In genomic region chr10:77641788-77642397, GRCh38 we compare ENCODE assay signal across 9 cellular contexts. TPM values are rescaled to one million over a fixed set of nuclear protein-coding genes. Genes with fewer than 3 reads are reported as not detected.
DNase-seq lines count a peak whose midpoint lies in the region; ATAC-seq, FAIRE-seq and TF ChIP-seq lines count a peak whose summit lies in the region.
"Had no signal": no experiment of that assay in that cellular context is flagged by ENCODE, and none has a peak within 500 bp of the region (broad histone marks: within the 10 kb centered on the region; RNA-seq: fewer than 3 reads in every experiment).

No MANE protein-coding gene starts in this region.

- TF ChIP-seq POLR2A in H54 (IDR thresholded peaks at IDR 0.05; ENCODE audit: low read depth, low read length) (no peak), transverse colon (IDR thresholded peaks at IDR 0.05) (no peak)

- H3K4me3 Mint-ChIP-seq in CD14-positive monocyte (peak overlapping the region in 1 of 2 donors; percentile 64), endothelial cell (ENCODE audit: unreplicated experiment) (no peak overlapping the region)
- no peak overlapping the region for H3K4me3 Mint-ChIP-seq in activated CD4-positive, alpha-beta T cell treated with anti-CD3 and anti-CD28 coated beads, Interleukin-2, amount 10 ng/mL, durations not matched to agents 7 days and 5 days

- H3K4me1 Mint-ChIP-seq in CD14-positive monocyte (peaks cover 14% of the 10 kb centered on the region), endothelial cell (ENCODE audit: unreplicated experiment) (peaks cover under 1% of the 10 kb centered on the region)
- H3K4me1 Mint-ChIP-seq in activated CD4-positive, alpha-beta T cell treated with anti-CD3 and anti-CD28 coated beads, Interleukin-2, amount 10 ng/mL, durations not matched to agents 7 days and 5 days: peaks cover 3% of the 10 kb centered on the region

- CTCF ChIA-PET in activated CD4-positive, alpha-beta T cell treated with anti-CD3 and anti-CD28 coated beads, Interleukin-2, amount 10 ng/mL, durations not matched to agents 7 days and 5 days (lab: Charles Lee): interaction anchor here (0.8 to 1.4 kb wide), 3 partner anchors 9 to 468 kb away, joined by 3 read pairs; no protein-coding TSS in a partner anchor

- no peak overlapping the region for H3K27ac ChIP-seq in transverse colon

- no peaks in the 10 kb centered on the region for H3K36me3 ChIP-seq in transverse colon

- no peak overlapping the region for H3K27ac Mint-ChIP-seq in CD14-positive monocyte
- no peak overlapping the region for H3K27ac Mint-ChIP-seq in activated CD4-positive, alpha-beta T cell treated with anti-CD3 and anti-CD28 coated beads, Interleukin-2, amount 10 ng/mL, durations not matched to agents 7 days and 5 days
- no peak overlapping the region for H3K27ac Mint-ChIP-seq in endothelial cell (ENCODE audit: unreplicated experiment)

- H3K4me1 ChIP-seq in transverse colon: peaks cover 3 to 12% (median 9%) of the 10 kb centered on the region in 4 donors

- intact Hi-C loops in CD14-positive monocyte (cut with micrococcal nuclease) (loop anchor here (1.0 to 5.0 kb wide), 4 partner anchors 249 to 475 kb away; no protein-coding TSS in a partner anchor), transverse colon (cut with DNase I; ENCODE audit: low total_unique reads) (loop anchor here (1.0 kb wide), 1 partner anchor 251 kb away; no protein-coding TSS in a partner anchor)

- POLR2A ChIA-PET in activated CD4-positive, alpha-beta T cell treated with anti-CD3 and anti-CD28 coated beads, Interleukin-2, amount 10 ng/mL, durations not matched to agents 7 days and 5 days (lab: Charles Lee): no interaction called here

- WGBS in transverse colon (ENCODE audit: low coverage in 1 of 2), 2 donors: 0% methylated on average over 5 of the region's 5 CpGs

- H3K9me3 Mint-ChIP-seq in CD14-positive monocyte: peaks cover 0 to 8% (median 4%) of the 10 kb centered on the region in 7 donors
- H3K9me3 Mint-ChIP-seq in activated CD4-positive, alpha-beta T cell treated with anti-CD3 and anti-CD28 coated beads, Interleukin-2, amount 10 ng/mL, durations not matched to agents 7 days and 5 days: no peaks in the 10 kb centered on the region
- no peaks in the 10 kb centered on the region for H3K9me3 Mint-ChIP-seq in endothelial cell (ENCODE audit: unreplicated experiment)
- H3K9me3 Mint-ChIP-seq: IgD-negative memory B cell had no signal

- H3K27me3 Mint-ChIP-seq in CD14-positive monocyte (ENCODE audit: low read depth in 3 of 3): peaks cover 42 to 49% (median 43%) of the 10 kb centered on the region in 3 donors
- peaks cover 49% of the 10 kb centered on the region for H3K27me3 Mint-ChIP-seq in activated CD4-positive, alpha-beta T cell treated with anti-CD3 and anti-CD28 coated beads, Interleukin-2, amount 10 ng/mL, durations not matched to agents 7 days and 5 days
- H3K27me3 Mint-ChIP-seq in endothelial cell (ENCODE audit: unreplicated experiment): peaks cover 13% of the 10 kb centered on the region

- H3K36me3 Mint-ChIP-seq in CD14-positive monocyte (peaks cover 0 to 4% of the 10 kb centered on the region in 2 donors), endothelial cell (ENCODE audit: low read depth, unreplicated experiment) (peaks cover 4% of the 10 kb centered on the region)
- H3K36me3 Mint-ChIP-seq in activated CD4-positive, alpha-beta T cell treated with anti-CD3 and anti-CD28 coated beads, Interleukin-2, amount 10 ng/mL, durations not matched to agents 7 days and 5 days (ENCODE audit: low read depth): no peaks in the 10 kb centered on the region

- TF ChIP-seq CTCF in CD14-positive monocyte (IDR thresholded peaks at IDR 0.05): peak; percentile 90
- TF ChIP-seq CTCF in endothelial cell (IDR thresholded peaks at IDR 0.05; ENCODE audit: unreplicated experiment): peak; percentile 88
- TF ChIP-seq CTCF in transverse colon (IDR thresholded peaks at IDR 0.05): peak; percentile 86 to 95 (median 88)

- in situ Hi-C loops in transverse colon (cut with MboI; ENCODE audit: low pct_ligation_motif_present in 1 of 4, low pct_unique_long_range_greater_than_20kb in 1 of 4, low sequenced_read_pairs in 3 of 4): loop anchor here (5.0 to 25.0 kb wide), 4 partner anchors 230 to 470 kb away; no protein-coding TSS in a partner anchor

- no peak for ATAC-seq in GM18520 (IDR thresholded peaks at IDR 0.05; ENCODE audit: unreplicated experiment)

- DNase-seq in CD14-positive monocyte (ENCODE audit: low spot score): no peak
- DNase-seq in H54 (ENCODE audit: insufficient read length, low spot score): peak; percentile 75
- peak; percentile 86 for DNase-seq in NCI-H345 (lab: John Stamatoyannopoulos, UW)
- peak; percentile 71 for DNase-seq in activated CD4-positive, alpha-beta T cell treated with anti-CD3 and anti-CD28 coated beads, Interleukin-2, amount 10 ng/mL, durations not matched to agents 7 days and 5 days
- DNase-seq in endothelial cell (ENCODE audit: low spot score): peak; percentile 68
- DNase-seq in myocyte (ENCODE audit: low read depth): peak; percentile 88
- DNase-seq in transverse colon: peak; percentile 64

- H3K4me3 ChIP-seq in transverse colon: no peak overlapping the region

- peaks cover 45% of the 10 kb centered on the region for H3K27me3 ChIP-seq in transverse colon

- peak; percentile 85 for FAIRE-seq in H54 (lab: Jason Lieb, UNC)

- TF ChIP-seq EP300 in transverse colon (IDR thresholded peaks at IDR 0.05; ENCODE audit: low read depth): no peak

- H3K9me3 ChIP-seq in transverse colon: no peaks in the 10 kb centered on the region

RNA-seq across cellular contexts. Expression of gene KCNMA1, which starts 4.3 kb away (rescaled TPM):
- 1 to 10 TPM in 1 of 2 donors, not detected in 1; 1.0 TPM for polyA plus RNA-seq in CD14-positive monocyte
- total RNA-seq in activated CD4-positive, alpha-beta T cell treated with anti-CD3 and anti-CD28 coated beads, Interleukin-2, amount 10 ng/mL, durations not matched to agents 7 days and 5 days: not detected
- total RNA-seq in endothelial cell (ENCODE audit: unreplicated experiment): 5.1 TPM
- 11.9 and 15.3 TPM in 2 replicates for total RNA-seq in myocyte
- polyA plus RNA-seq in myocyte (2012): 31.5 TPM
- 100 to 1,000 TPM in 2 of 4 donors, 10 to 100 TPM in 2; 68.4 to 170 (median 119) TPM for total RNA-seq in transverse colon
